22 cellular contexts compared by ENCODE assay signal in genomic region chr2:112614201-112614840, GRCh38. TPM values are rescaled to one million over a fixed set of nuclear protein-coding genes. Genes with fewer than 3 reads are reported as not detected.
DNase-seq lines count a peak whose midpoint lies in the region; ATAC-seq and TF ChIP-seq lines count a peak whose summit lies in the region.
"Had no signal": no experiment of that assay in that cellular context is flagged by ENCODE, and none has a peak within 500 bp of the region (broad histone marks: within the 10 kb centered on the region; RNA-seq: fewer than 3 reads in every experiment).

No MANE protein-coding gene starts in this region.

- peak; percentile 40 for DNase-seq in activated CD8-positive, alpha-beta memory T cell treated with anti-CD3 and anti-CD28 coated beads for 24 hours
- DNase-seq in activated CD8-positive, alpha-beta memory T cell treated with anti-CD3 and anti-CD28 coated beads, Interleukin-2, amount 50 U/mL, for 4 hours = no peak
- DNase-seq in WTC11 (ENCODE audit: low spot score) (peak; percentile 63), left colon (peak; percentile 59 to 62), stomach (peak; percentile 19), kidney tubule cell (ENCODE audit: low spot score) (no peak)
- no peak for DNase-seq in stimulated activated CD4-positive, alpha-beta T cell treated with anti-CD3 and anti-CD28 coated beads, Interleukin-2, amount 100 ng/mL, for 48 hours
- DNase-seq: activated effector memory CD4-positive, alpha-beta T cell treated with Interleukin-2 at 50 U/mL for 16 hours; adrenal gland; caudate nucleus; effector memory CD8-positive, alpha-beta T cell; hippocampal formation; NCI-H1694; NCI-H774; Peyer's patch; stimulated activated naive CD4-positive, alpha-beta T cell treated with Interleukin-2 at 50 U/mL for 16 hours; trophoblast cell had no signal

- intact Hi-C loops in left colon (cut with DNase I, micrococcal nuclease) = no loop called here
- intact Hi-C loops in stomach (cut with DNase I; ENCODE audit: low total_unique reads) = no loop called here

- H3K27me3 ChIP-seq in stomach = no peaks in the 10 kb centered on the region
- H3K27me3 ChIP-seq: adrenal gland; BLaER1 treated with 17β-estradiol and CSF1 and Interleukin-3, amounts not matched to agents 10 nM and 100 nM; neutrophil; Peyer's patch had no signal

- no peak overlapping the region for H3K4me3 ChIP-seq in stomach
- H3K4me3 ChIP-seq: A549; adrenal gland; BLaER1 treated with 17β-estradiol and CSF1 and Interleukin-3, amounts not matched to agents 10 nM and 100 nM; Peyer's patch; SK-N-MC had no signal

- TF ChIP-seq POLR2A in stomach (IDR thresholded peaks at IDR 0.05) = no peak

- no peaks in the 10 kb centered on the region for H3K4me1 ChIP-seq in stomach
- H3K4me1 ChIP-seq: A549, adrenal gland, Peyer's patch had no signal

- POLR2A ChIA-PET in WTC11 (lab: Charles Lee) = interaction anchor here (0.6 kb wide), 1 partner anchor 53 kb away, joined by 4 read pairs; no protein-coding TSS in a partner anchor

- no peaks in the 10 kb centered on the region for H3K36me3 Mint-ChIP-seq in WTC11

- H3K9me3 ChIP-seq in stomach = no peaks in the 10 kb centered on the region
- H3K9me3 ChIP-seq: A549, adrenal gland, neutrophil, Peyer's patch had no signal

- no peaks in the 10 kb centered on the region for H3K36me3 ChIP-seq in stomach
- H3K36me3 ChIP-seq: adrenal gland; BLaER1 treated with 17β-estradiol and CSF1 and Interleukin-3, amounts not matched to agents 10 nM and 100 nM; neutrophil; Peyer's patch had no signal

- peaks cover 11% of the 10 kb centered on the region for H3K9me3 Mint-ChIP-seq in WTC11
- H3K9me3 Mint-ChIP-seq: effector memory CD8-positive, alpha-beta T cell had no signal

- peaks cover 19% of the 10 kb centered on the region for H3K27me3 Mint-ChIP-seq in WTC11 (ENCODE audit: low read depth)
- H3K27me3 Mint-ChIP-seq: effector memory CD8-positive, alpha-beta T cell had no signal

- TF ChIP-seq EP300 in stomach (IDR thresholded peaks at IDR 0.05) = no peak

- TF ChIP-seq CTCF in WTC11 (IDR thresholded peaks at IDR 0.05) (no peak), stomach (IDR thresholded peaks at IDR 0.05) (no peak)

- H3K27ac Mint-ChIP-seq in WTC11 = no peak overlapping the region
- H3K27ac Mint-ChIP-seq: effector memory CD8-positive, alpha-beta T cell had no signal

- CTCF ChIA-PET in WTC11 (lab: Charles Lee) = interaction anchor here (1.1 to 2.5 kb wide), 7 partner anchors 11 to 327 kb away, joined by 3 to 16 read pairs (median 4); partner anchors contain the start of gene CHCHD5

- WGBS in stomach, 5 donors = 51 to 71% (median 57%) methylated on average over 10 to 13 of the region's 13 CpGs

- H3K4me1 Mint-ChIP-seq in WTC11 = peaks cover 22% of the 10 kb centered on the region

- peak overlapping the region; percentile 33; the same call in 1 of the 2 replicates for H3K4me3 Mint-ChIP-seq in WTC11
- H3K4me3 Mint-ChIP-seq: effector memory CD8-positive, alpha-beta T cell had no signal

- no peak overlapping the region for H3K27ac ChIP-seq in stomach
- H3K27ac ChIP-seq: A549; adrenal gland; BLaER1 treated with 17β-estradiol and CSF1 and Interleukin-3, amounts not matched to agents 10 nM and 100 nM; neutrophil; Peyer's patch; SK-N-MC had no signal

- ATAC-seq in WTC11 = peak; percentile 98
- peak; percentile 94 for ATAC-seq in left colon
- no peak for ATAC-seq in GM21526 (IDR thresholded peaks at IDR 0.05; ENCODE audit: low FRiP score, unreplicated experiment)
- ATAC-seq: A549; effector memory CD8-positive, alpha-beta T cell had no signal

TF ChIP-seq in WTC11, 78 proteins besides CTCF, POLR2A, EP300 and RAD21:
- TF ChIP-seq IRF1 (CRISPR knock-in tag; IDR thresholded peaks at IDR 0.05) (no peak), FOXP1 (CRISPR knock-in tag; IDR thresholded peaks at IDR 0.05; ENCODE audit: borderline replicate concordance) (peak; percentile 58; the same call in 1 of the 2 replicates), ZNF423 (CRISPR knock-in tag; IDR thresholded peaks at IDR 0.05) (no peak), SMAD3 (CRISPR knock-in tag; IDR thresholded peaks at IDR 0.05; ENCODE audit: borderline replicate concordance) (0 out of 2 replicates have a peak, but pooled peaks have one; percentile 30)
- TF ChIP-seq, protein P1, sequence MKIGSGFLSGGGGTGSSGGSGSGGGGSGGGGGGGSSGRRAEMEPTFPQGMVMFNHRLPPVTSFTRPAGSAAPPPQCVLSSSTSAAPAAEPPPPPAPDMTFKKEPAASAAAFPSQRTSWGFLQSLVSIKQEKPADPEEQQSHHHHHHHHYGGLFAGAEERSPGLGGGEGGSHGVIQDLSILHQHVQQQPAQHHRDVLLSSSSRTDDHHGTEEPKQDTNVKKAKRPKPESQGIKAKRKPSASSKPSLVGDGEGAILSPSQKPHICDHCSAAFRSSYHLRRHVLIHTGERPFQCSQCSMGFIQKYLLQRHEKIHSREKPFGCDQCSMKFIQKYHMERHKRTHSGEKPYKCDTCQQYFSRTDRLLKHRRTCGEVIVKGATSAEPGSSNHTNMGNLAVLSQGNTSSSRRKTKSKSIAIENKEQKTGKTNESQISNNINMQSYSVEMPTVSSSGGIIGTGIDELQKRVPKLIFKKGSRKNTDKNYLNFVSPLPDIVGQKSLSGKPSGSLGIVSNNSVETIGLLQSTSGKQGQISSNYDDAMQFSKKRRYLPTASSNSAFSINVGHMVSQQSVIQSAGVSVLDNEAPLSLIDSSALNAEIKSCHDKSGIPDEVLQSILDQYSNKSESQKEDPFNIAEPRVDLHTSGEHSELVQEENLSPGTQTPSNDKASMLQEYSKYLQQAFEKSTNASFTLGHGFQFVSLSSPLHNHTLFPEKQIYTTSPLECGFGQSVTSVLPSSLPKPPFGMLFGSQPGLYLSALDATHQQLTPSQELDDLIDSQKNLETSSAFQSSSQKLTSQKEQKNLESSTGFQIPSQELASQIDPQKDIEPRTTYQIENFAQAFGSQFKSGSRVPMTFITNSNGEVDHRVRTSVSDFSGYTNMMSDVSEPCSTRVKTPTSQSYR (CRISPR knock-in tag; IDR thresholded peaks at IDR 0.05) = peak; percentile 45; the same call in 1 of the 2 replicates

RNA-seq across cellular contexts. Expression of gene CHCHD5, which starts 29.9 kb away (rescaled TPM):
- total RNA-seq in WTC11 (2021) = 33.2 to 36.5 TPM (median 33.7 TPM) in 3 replicates
- total RNA-seq in left colon = 10 to 100 TPM; 30.7 to 32.2 TPM
- total RNA-seq in stomach = 100 to 1,000 TPM in 1 of 5 donors, 10 to 100 TPM in 3, 1 to 10 TPM in 1; 9.5 to 111 (median 28.0) TPM
- polyA plus RNA-seq in stomach = 10 to 100 TPM; 51.0 to 61.5 (median 59.7) TPM

RNA-seq across cellular contexts. Expression of gene SLC20A1, which starts 31.4 kb away (rescaled TPM):
- total RNA-seq in WTC11 (2021) (59.9 to 64.4 TPM (median 60.1 TPM) in 3 replicates), left colon (100 to 1,000 TPM in 1 of 2 donors, 10 to 100 TPM in 1; 61.6 to 128 TPM), stomach (10 to 100 TPM; 17.5 to 63.8 (median 49.0) TPM)
- 10 to 100 TPM in 1 of 3 donors, 1 to 10 TPM in 2; 9.0 to 11.3 (median 9.6) TPM for polyA plus RNA-seq in stomach

Comparison
In these comparisons a context has a peak if more than half of its experiments do, and no peak if none do; other contexts are left out.
1. DNase-seq: peak in activated CD8-positive, alpha-beta memory T cell treated with anti-CD3 and anti-CD28 coated beads for 24 hours (single experiment), WTC11 (single experiment), left colon (2 of 2) and stomach (single experiment); none in activated CD8-positive, alpha-beta memory T cell treated with anti-CD3 and anti-CD28 coated beads, Interleukin-2, amount 50 U/mL, for 4 hours (single experiment), kidney tubule cell (single experiment) and stimulated activated CD4-positive, alpha-beta T cell treated with anti-CD3 and anti-CD28 coated beads, Interleukin-2, amount 100 ng/mL, for 48 hours (0 of 2).